24 cellular contexts compared by ENCODE assay signal in genomic region chr9:3981897-3982296, GRCh38.
DNase-seq lines count a peak whose midpoint lies in the region; TF ChIP-seq lines count a peak whose summit lies in the region.
"Had no signal": no experiment of that assay in that cellular context is flagged by ENCODE, and none has a peak within 500 bp of the region (broad histone marks: within the 10 kb centered on the region; RNA-seq: fewer than 3 reads in every experiment).

No MANE protein-coding gene starts in this region.

- POLR2A ChIA-PET in OCI-LY7 (lab: Charles Lee): no interaction called here

- H3K27me3 Mint-ChIP-seq in neural progenitor cell (ENCODE audit: insufficient read depth, low read depth): no peaks in the 10 kb centered on the region
- H3K27me3 Mint-ChIP-seq: CD4-positive, alpha-beta memory T cell had no signal

- peak; percentile 91 for TF ChIP-seq EP300 in Ishikawa (IDR thresholded peaks at IDR 0.05; ENCODE audit: borderline replicate concordance)

- intact Hi-C loops in OCI-LY7 (cut with micrococcal nuclease; ENCODE audit: unreplicated experiment): no loop called here

- peak overlapping the region; percentile 58 for H3K4me2 ChIP-seq in neural progenitor cell
- no peak overlapping the region for H3K4me2 ChIP-seq in OCI-LY7 (ENCODE audit: low read length)
- H3K4me2 ChIP-seq: A549; BLaER1 treated with 17β-estradiol and CSF1 and Interleukin-3, amounts not matched to agents 10 nM and 100 nM had no signal

- no peaks in the 10 kb centered on the region for H3K9me2 ChIP-seq in OCI-LY7 (ENCODE audit: insufficient read depth, low read length)

- H3K36me3 Mint-ChIP-seq in neural progenitor cell: peaks cover 40% of the 10 kb centered on the region
- H3K36me3 Mint-ChIP-seq: CD4-positive, alpha-beta memory T cell had no signal

- H3K27me3 ChIP-seq in kidney epithelial cell (ENCODE audit: control insufficient read depth, insufficient read depth, low read length) (no peaks in the 10 kb centered on the region), neural progenitor cell (no peaks in the 10 kb centered on the region)
- H3K27me3 ChIP-seq: BLaER1 treated with 17β-estradiol and CSF1 and Interleukin-3, amounts not matched to agents 10 nM and 100 nM had no signal

- H3K27ac ChIP-seq in neural progenitor cell (peak overlapping the region; percentile 59), OCI-LY7 (ENCODE audit: low read depth, low read length, poor library complexity, severe bottlenecking) (no peak overlapping the region)
- H3K27ac ChIP-seq: A549; BLaER1 treated with 17β-estradiol and CSF1 and Interleukin-3, amounts not matched to agents 10 nM and 100 nM had no signal

- DNase-seq in kidney epithelial cell (ENCODE audit: low read depth) (no peak), neural progenitor cell (ENCODE audit: low spot score) (no peak), NCI-H2029 treated with DMSO at 0.1 percent for 48 hours (lab: John Stamatoyannopoulos, UW) (no peak), GM19240 (ENCODE audit: insufficient read length, low spot score) (no peak), OCI-LY7 (ENCODE audit: low spot score) (no peak), NCI-H345 treated with DMSO at 0.1 percent for 48 hours (lab: John Stamatoyannopoulos, UW; ENCODE audit: unreplicated experiment) (no peak)
- DNase-seq: AML-193; CD4-positive, alpha-beta memory T cell; COR-L47; GDM1; H7; Karpas-422; NCI-H1092 treated with DMSO at 0.1 percent for 48 hours; NCI-H1436; NCI-H187 treated with DMSO at 0.1 percent for 48 hours; NCI-H2107; NCI-H446; NCI-H524 treated with DMSO at 0.1 percent for 48 hours; NCI-H774; PC-3 had no signal

- no TSS peak for BruUV-seq in OCI-LY7 (replicated peaks; lab: Mats Ljungman, UMichigan)

- peaks cover 37% of the 10 kb centered on the region for H3F3A ChIP-seq in neural progenitor cell (ENCODE audit: low read depth)

- TF ChIP-seq CTCF in kidney epithelial cell (IDR thresholded peaks at IDR 0.05; ENCODE audit: insufficient read depth, low read length, poor library complexity, severe bottlenecking): peak; percentile 13
- no peak for TF ChIP-seq CTCF in neural progenitor cell (IDR thresholded peaks at IDR 0.05)
- no peak for TF ChIP-seq CTCF in OCI-LY7 (conservative IDR thresholded peaks at IDR 0.05; ENCODE audit: low read length)

- peaks cover 33% of the 10 kb centered on the region for H3K9me3 Mint-ChIP-seq in neural progenitor cell

- no peak overlapping the region for H3K4me3 Mint-ChIP-seq in neural progenitor cell
- H3K4me3 Mint-ChIP-seq: CD4-positive, alpha-beta memory T cell had no signal

- H3K4me3 ChIP-seq in kidney epithelial cell (ENCODE audit: low read depth, low read length) (no peak overlapping the region), neural progenitor cell (no peak overlapping the region), OCI-LY7 (ENCODE audit: low read depth, low read length, poor library complexity, severe bottlenecking) (no peak overlapping the region)
- H3K4me3 ChIP-seq: A549; BLaER1 treated with 17β-estradiol and CSF1 and Interleukin-3, amounts not matched to agents 10 nM and 100 nM; GM12878 had no signal

- CTCF ChIA-PET in OCI-LY7 (lab: Charles Lee; ENCODE audit: unreplicated experiment): no interaction called here

- H3K9me3 ChIP-seq in neural progenitor cell (ENCODE audit: low read depth) (peaks cover 11% of the 10 kb centered on the region), OCI-LY7 (ENCODE audit: low read length) (no peaks in the 10 kb centered on the region)
- H3K9me3 ChIP-seq: A549 had no signal

- no peaks in the 10 kb centered on the region for H4K20me1 ChIP-seq in neural progenitor cell (ENCODE audit: low read depth)
- no peaks in the 10 kb centered on the region for H4K20me1 ChIP-seq in OCI-LY7 (ENCODE audit: insufficient read depth, low read length)
- H4K20me1 ChIP-seq: BLaER1 treated with 17β-estradiol and CSF1 and Interleukin-3, amounts not matched to agents 10 nM and 100 nM had no signal

- H3K4me1 ChIP-seq in neural progenitor cell (peaks cover 42% of the 10 kb centered on the region), OCI-LY7 (ENCODE audit: insufficient read depth, low read length, poor library complexity, severe bottlenecking) (no peaks in the 10 kb centered on the region)
- H3K4me1 ChIP-seq: A549; BLaER1 treated with 17β-estradiol and CSF1 and Interleukin-3, amounts not matched to agents 10 nM and 100 nM had no signal

- peak overlapping the region; percentile 58 for H3K27ac Mint-ChIP-seq in neural progenitor cell
- H3K27ac Mint-ChIP-seq: CD4-positive, alpha-beta memory T cell had no signal

- H2AFZ ChIP-seq in neural progenitor cell (replicated peaks) (no peak overlapping the region), OCI-LY7 (ENCODE audit: low read length) (no peak overlapping the region)

- H3K36me3 ChIP-seq in kidney epithelial cell (ENCODE audit: control insufficient read depth, insufficient read depth, low read length): peaks cover 1% of the 10 kb centered on the region
- H3K36me3 ChIP-seq in neural progenitor cell: no peaks in the 10 kb centered on the region
- no peaks in the 10 kb centered on the region for H3K36me3 ChIP-seq in OCI-LY7 (ENCODE audit: insufficient read depth, low read length)

- no peak overlapping the region for H3K9ac ChIP-seq in neural progenitor cell
- H3K9ac ChIP-seq: BLaER1 treated with 17β-estradiol and CSF1 and Interleukin-3, amounts not matched to agents 10 nM and 100 nM had no signal

- peaks cover 7% of the 10 kb centered on the region for H3K79me2 ChIP-seq in neural progenitor cell (ENCODE audit: low read depth)
- no peaks in the 10 kb centered on the region for H3K79me2 ChIP-seq in OCI-LY7 (ENCODE audit: insufficient read depth, low read depth, low read length)

- peaks cover 60% of the 10 kb centered on the region for H3K4me1 Mint-ChIP-seq in neural progenitor cell
- H3K4me1 Mint-ChIP-seq: CD4-positive, alpha-beta memory T cell had no signal

- TF ChIP-seq RAD21 in Ishikawa (IDR thresholded peaks at IDR 0.05; ENCODE audit: low read depth): no peak; the same call in 1 of the 2 replicates

TF ChIP-seq in Ishikawa, 13 proteins besides CTCF, POLR2A, EP300 and RAD21:
- peak; percentile 92 for TF ChIP-seq FOXM1 (IDR thresholded peaks at IDR 0.05; ENCODE audit: borderline replicate concordance, low read depth)
- no peak for TF ChIP-seq EGR1 (IDR thresholded peaks at IDR 0.05)
- TF ChIP-seq TEAD4 (IDR thresholded peaks at IDR 0.05): peak; percentile 65
- peak; percentile 85 for TF ChIP-seq TCF12 (IDR thresholded peaks at IDR 0.05; ENCODE audit: low read depth)
- no peak for TF ChIP-seq TAF1 (IDR thresholded peaks at IDR 0.05; ENCODE audit: low read depth)
- peak; percentile 78 for TF ChIP-seq CEBPB (IDR thresholded peaks at IDR 0.05)
- peak; percentile 76 for TF ChIP-seq NFIC (IDR thresholded peaks at IDR 0.05)
- TF ChIP-seq, protein P1, sequence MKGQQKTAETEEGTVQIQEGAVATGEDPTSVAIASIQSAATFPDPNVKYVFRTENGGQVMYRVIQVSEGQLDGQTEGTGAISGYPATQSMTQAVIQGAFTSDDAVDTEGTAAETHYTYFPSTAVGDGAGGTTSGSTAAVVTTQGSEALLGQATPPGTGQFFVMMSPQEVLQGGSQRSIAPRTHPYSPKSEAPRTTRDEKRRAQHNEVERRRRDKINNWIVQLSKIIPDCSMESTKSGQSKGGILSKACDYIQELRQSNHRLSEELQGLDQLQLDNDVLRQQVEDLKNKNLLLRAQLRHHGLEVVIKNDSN (IDR thresholded peaks at IDR 0.05): no peak
- no peak for TF ChIP-seq ZBTB7A (IDR thresholded peaks at IDR 0.05; ENCODE audit: low read depth)
- TF ChIP-seq, protein P2, sequence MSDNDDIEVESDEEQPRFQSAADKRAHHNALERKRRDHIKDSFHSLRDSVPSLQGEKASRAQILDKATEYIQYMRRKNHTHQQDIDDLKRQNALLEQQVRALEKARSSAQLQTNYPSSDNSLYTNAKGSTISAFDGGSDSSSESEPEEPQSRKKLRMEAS (IDR thresholded peaks at IDR 0.05): no peak; the same call in 1 of the 2 replicates
